20 cellular contexts compared by ENCODE assay signal in the genomic region with DNA sequence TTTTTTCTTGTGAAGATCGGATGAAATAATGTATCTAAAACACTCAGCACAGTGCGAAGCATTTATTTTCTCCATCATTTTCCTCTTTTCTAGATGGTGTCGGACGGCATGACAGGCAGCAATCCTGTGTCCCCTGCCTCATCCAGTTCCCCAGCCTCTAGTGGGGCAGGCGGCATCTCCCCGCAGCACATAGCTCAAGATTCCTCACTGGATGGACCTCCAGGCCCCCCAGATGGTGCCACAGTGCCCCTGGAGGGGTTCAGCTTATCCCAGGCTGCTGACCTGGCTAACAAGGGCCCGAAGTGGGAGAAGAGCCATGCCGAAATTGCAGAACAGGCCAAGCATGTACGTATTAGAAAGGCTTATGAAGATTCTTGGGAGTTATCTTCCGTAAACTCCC. TPM values are rescaled to one million over a fixed set of nuclear protein-coding genes. Genes with fewer than 3 reads are reported as not detected.
DNase-seq lines count a peak whose midpoint lies in the region; ATAC-seq, FAIRE-seq and TF ChIP-seq lines count a peak whose summit lies in the region.
"Had no signal": no experiment of that assay in that cellular context is flagged by ENCODE, and none has a peak within 500 bp of the region (broad histone marks: within the 10 kb centered on the region; RNA-seq: fewer than 3 reads in every experiment).

No MANE protein-coding gene starts in this region.

- H3K4me1 ChIP-seq in SK-N-SH (ENCODE audit: control insufficient read depth in 1 of 2, insufficient read depth in 2 of 2, low read depth in 1 of 2, low read length in 1 of 2) (peaks cover 10 to 12% of the 10 kb centered on the region in 2 experiments), K562 (replicated peaks in 1 of 2; ENCODE audit: control insufficient read depth in 2 of 2, insufficient read depth in 2 of 2, low read length in 2 of 2) (peaks cover 7 to 11% of the 10 kb centered on the region in 2 experiments), trophoblast cell (ENCODE audit: control insufficient read depth in 1 of 2, insufficient read depth in 2 of 2, low read length in 2 of 2) (peaks cover 0 to 7% of the 10 kb centered on the region in 2 experiments), GM23338 (ENCODE audit: insufficient read depth) (peaks cover 14% of the 10 kb centered on the region)

- peaks cover 87% of the 10 kb centered on the region for H3K36me3 Mint-ChIP-seq in GM23338 (ENCODE audit: low read depth)

- no peak overlapping the region for H3K4ac ChIP-seq in trophoblast cell (ENCODE audit: low read depth, low read length)

- H2BK5ac ChIP-seq in trophoblast cell (ENCODE audit: low read depth, low read length, poor library complexity) = no peak overlapping the region

- no peak for FAIRE-seq in K562 (lab: Jason Lieb, UNC)
- FAIRE-seq: A204.1, G401.6, GM12892 had no signal

- intact Hi-C loops in K562 (cut with micrococcal nuclease) = no loop called here

- DNase-seq in SK-N-SH = peak; percentile 1
- no peak for DNase-seq in K562 (ENCODE audit: extremely low read depth in 1 of 4, low spot score in 3 of 4)
- no peak for DNase-seq in trophoblast cell
- no peak for DNase-seq in GM23338 (ENCODE audit: low spot score)
- DNase-seq in activated CD8-positive, alpha-beta memory T cell treated with anti-CD3 and anti-CD28 coated beads, Interleukin-2, amount 50 U/mL, for 4 hours = no peak
- DNase-seq: Caco-2; CD4-positive, CD25-positive, alpha-beta regulatory T cell; CD8-positive, alpha-beta T cell; DMS153; DND-41; H9 had no signal

- H4K91ac ChIP-seq in trophoblast cell (ENCODE audit: low read depth, low read length) = no peak overlapping the region

- H3K79me1 ChIP-seq in trophoblast cell (ENCODE audit: low read length) = peaks cover 5% of the 10 kb centered on the region

- no peak overlapping the region for H3K27ac ChIP-seq in SK-N-SH (ENCODE audit: low read depth in 2 of 2, low read length in 1 of 2)
- H3K27ac ChIP-seq in K562 (ENCODE audit: extremely low read depth, low read depth, low read length) = no peak overlapping the region
- no peak overlapping the region for H3K27ac ChIP-seq in trophoblast cell (ENCODE audit: low read depth, low read length)
- H3K27ac ChIP-seq in GM23338 (ENCODE audit: low read depth) = no peak overlapping the region
- H3K27ac ChIP-seq: 22Rv1, BLaER1, C4-2B had no signal

- H2AFZ ChIP-seq in SK-N-SH (ENCODE audit: low read depth) = no peak overlapping the region
- H2AFZ ChIP-seq in K562 (ENCODE audit: low read depth, low read length) = no peak overlapping the region
- no peak overlapping the region for H2AFZ ChIP-seq in trophoblast cell (ENCODE audit: insufficient read depth, low read length, poor library complexity)
- H2AFZ ChIP-seq in GM23338 = no peak overlapping the region

- no peaks in the 10 kb centered on the region for H3K9me3 ChIP-seq in SK-N-SH
- no peaks in the 10 kb centered on the region for H3K9me3 ChIP-seq in K562 (replicated peaks; ENCODE audit: control insufficient read depth, insufficient read depth, low read depth, low read length)
- H3K9me3 ChIP-seq in trophoblast cell (ENCODE audit: insufficient read depth, low read depth, low read length) = peaks cover 3% of the 10 kb centered on the region
- H3K9me3 ChIP-seq: BLaER1, Caco-2 had no signal

- H3K18ac ChIP-seq in trophoblast cell (ENCODE audit: low read length) = peak overlapping the region; percentile 68

- H2BK12ac ChIP-seq in trophoblast cell (ENCODE audit: low read length) = no peak overlapping the region

- in situ Hi-C loops in K562 (cut with MboI) = no loop called here

- peaks cover 5% of the 10 kb centered on the region for H3F3A ChIP-seq in SK-N-SH (replicated peaks; ENCODE audit: insufficient read depth)
- peaks cover 23% of the 10 kb centered on the region; the same call in 1 of the 2 replicates for H3F3A ChIP-seq in GM23338 (replicated peaks; ENCODE audit: low read depth)

- POLR2A ChIA-PET in SK-N-SH (lab: Yijun Ruan, JAX) (no interaction called here), K562 (lab: Yijun Ruan, JAX) (interaction anchor here (0.9 kb wide), 1 partner anchor 71 kb away, joined by 3 read pairs; no protein-coding TSS in a partner anchor)

- no peaks in the 10 kb centered on the region; the same call in none of the 3 replicates for H3K9me3 Mint-ChIP-seq in GM23338
- H3K9me3 Mint-ChIP-seq: CD8-positive, alpha-beta T cell; H9 had no signal

- H3K9ac ChIP-seq in SK-N-SH = no peak overlapping the region
- peak overlapping the region in 1 of 2 experiments; percentile 85; a peak in 2 of 4 replicates for H3K9ac ChIP-seq in K562 (ENCODE audit: insufficient read depth in 1 of 2, low read depth in 2 of 2, low read length in 2 of 2)
- no peak overlapping the region for H3K9ac ChIP-seq in trophoblast cell (ENCODE audit: low read length)
- H3K9ac ChIP-seq: BLaER1 had no signal

- no peak for ATAC-seq in SK-N-SH treated with all-trans-retinoic acid at 6 μM for 48 hours
- no peak for ATAC-seq in K562
- no peak for ATAC-seq in GM23338
- ATAC-seq: CD8-positive, alpha-beta T cell; HCT116 had no signal

- H3K4me3 ChIP-seq in SK-N-SH (ENCODE audit: low read depth in 2 of 2, low read length in 1 of 2) (no peak overlapping the region), K562 (no peak overlapping the region), trophoblast cell (ENCODE audit: low read depth, low read length) (no peak overlapping the region), GM23338 (no peak overlapping the region)
- H3K4me3 ChIP-seq: BLaER1 had no signal

- peaks cover 2% of the 10 kb centered on the region for H3K27me3 Mint-ChIP-seq in GM23338 (ENCODE audit: insufficient read depth, low read depth, poor library complexity)
- H3K27me3 Mint-ChIP-seq: B cell; CD4-positive, CD25-positive, alpha-beta regulatory T cell had no signal

- no peak for TF ChIP-seq CTCF in SK-N-SH (IDR thresholded peaks at IDR 0.05)
- no peak for TF ChIP-seq CTCF in K562 (IDR thresholded peaks at IDR 0.05 in 2 of 3, conservative IDR thresholded peaks at IDR 0.05 in 1 of 3; ENCODE audit: insufficient read depth in 2 of 3, low read depth in 1 of 3, low read length in 3 of 3)
- TF ChIP-seq CTCF in GM23338 (conservative IDR thresholded peaks at IDR 0.05; ENCODE audit: low read depth in 2 of 2) = no peak

- no peaks in the 10 kb centered on the region for H3K27me3 ChIP-seq in SK-N-SH (ENCODE audit: insufficient read depth)
- H3K27me3 ChIP-seq in K562 (ENCODE audit: control insufficient read depth in 2 of 2, insufficient read depth in 2 of 2, low read length in 2 of 2) = no peaks in the 10 kb centered on the region
- H3K27me3 ChIP-seq in trophoblast cell (ENCODE audit: insufficient read depth, low read length) = no peaks in the 10 kb centered on the region
- no peaks in the 10 kb centered on the region for H3K27me3 ChIP-seq in GM23338 (ENCODE audit: insufficient read depth)
- H3K27me3 ChIP-seq: BLaER1 had no signal

- no peak overlapping the region for H4K12ac ChIP-seq in trophoblast cell (ENCODE audit: low read depth, low read length)

- TF ChIP-seq POLR2A in K562 (conservative IDR thresholded peaks at IDR 0.05) = no peak

- CTCF ChIA-PET in SK-N-SH (lab: Yijun Ruan, JAX) (interaction anchor here (0.9 kb wide), 1 partner anchor 237 kb away, joined by 3 read pairs; no protein-coding TSS in a partner anchor), K562 (lab: Yijun Ruan, JAX; ENCODE audit: low intra/inter-chr PET ratio) (no interaction called here)

- no peak overlapping the region for H4K8ac ChIP-seq in trophoblast cell (ENCODE audit: low read depth, low read length)

- H4K20me1 ChIP-seq in SK-N-SH (ENCODE audit: insufficient read depth) (peaks cover 12% of the 10 kb centered on the region), K562 (replicated peaks; ENCODE audit: control insufficient read depth, insufficient read depth, low read length) (0 out of 2 replicates have a peak, but pooled peaks cover 7% of the 10 kb centered on the region), GM23338 (replicated peaks; ENCODE audit: insufficient read depth) (peaks cover 37% of the 10 kb centered on the region)

- H3K4me1 Mint-ChIP-seq in GM23338 = peaks cover 11% of the 10 kb centered on the region

- H3K4me2 ChIP-seq in SK-N-SH (no peak overlapping the region), K562 (ENCODE audit: insufficient read depth, low read length) (no peak overlapping the region), trophoblast cell (ENCODE audit: low read length) (no peak overlapping the region), GM23338 (no peak overlapping the region)
- H3K4me2 ChIP-seq: BLaER1 had no signal

- TF ChIP-seq RAD21 in SK-N-SH (IDR thresholded peaks at IDR 0.05; ENCODE audit: low read length) (no peak), K562 (CRISPR knock-in tag; conservative IDR thresholded peaks at IDR 0.05 in 1 of 2, IDR thresholded peaks at IDR 0.05 in 1 of 2) (no peak)

- no peaks in the 10 kb centered on the region for H3K9me1 ChIP-seq in K562 (ENCODE audit: control insufficient read depth, insufficient read depth, low read length)

- no peak overlapping the region for H3K27ac Mint-ChIP-seq in GM23338
- H3K27ac Mint-ChIP-seq: B cell; CD4-positive, CD25-positive, alpha-beta regulatory T cell; CD8-positive, alpha-beta T cell; H9 had no signal

- H3K4me3 Mint-ChIP-seq in GM23338 = no peak overlapping the region
- H3K4me3 Mint-ChIP-seq: B cell; CD8-positive, alpha-beta T cell; H9 had no signal

- no peak overlapping the region for H2BK120ac ChIP-seq in trophoblast cell (ENCODE audit: insufficient read depth, low read length, poor library complexity)

- no peak overlapping the region for H2AK5ac ChIP-seq in trophoblast cell (ENCODE audit: low read length)

- WGBS in SK-N-SH (ENCODE audit: low lambda C conversion rate) = over 99% methylated on average over 10 of the region's 10 CpGs
- 95% methylated on average over 10 of the region's 10 CpGs for WGBS in K562 (ENCODE audit: insufficient coverage, low coverage, missing lambda C conversion rate)
- WGBS in trophoblast cell (ENCODE audit: extremely low coverage, insufficient coverage, insufficient read length) = no CpG with 5 or more reads among the region's 10 CpGs

- no peak overlapping the region for H3K14ac ChIP-seq in trophoblast cell (ENCODE audit: low read length)

- no peak overlapping the region for H3K23ac ChIP-seq in trophoblast cell (ENCODE audit: low read length)

- H3K79me2 ChIP-seq in SK-N-SH (ENCODE audit: insufficient read depth) = peaks cover 66% of the 10 kb centered on the region
- H3K79me2 ChIP-seq in K562 (ENCODE audit: control insufficient read depth, insufficient read depth, low read length) = peaks cover 43% of the 10 kb centered on the region
- peaks cover 10% of the 10 kb centered on the region for H3K79me2 ChIP-seq in trophoblast cell (ENCODE audit: control insufficient read depth, insufficient read depth, low read length, poor library complexity)
- peaks cover 32% of the 10 kb centered on the region for H3K79me2 ChIP-seq in GM23338 (replicated peaks; ENCODE audit: insufficient read depth)

- no TSS peak for BruUV-seq in K562 (replicated peaks; lab: Mats Ljungman, UMichigan)

- peaks cover 59 to 77% of the 10 kb centered on the region in 2 experiments for H3K36me3 ChIP-seq in SK-N-SH (replicated peaks in 1 of 2; ENCODE audit: control insufficient read depth in 1 of 2, insufficient read depth in 2 of 2, low read length in 1 of 2)
- peaks cover 91% of the 10 kb centered on the region for H3K36me3 ChIP-seq in K562 (ENCODE audit: control insufficient read depth, insufficient read depth, low read length)
- peaks cover 60 to 67% of the 10 kb centered on the region in 2 experiments for H3K36me3 ChIP-seq in trophoblast cell (ENCODE audit: control insufficient read depth in 1 of 2, insufficient read depth in 2 of 2, low read length in 2 of 2)
- peaks cover 73% of the 10 kb centered on the region for H3K36me3 ChIP-seq in GM23338 (ENCODE audit: insufficient read depth)

- H3K9me2 ChIP-seq in SK-N-SH (no peaks in the 10 kb centered on the region), GM23338 (ENCODE audit: insufficient read depth) (no peaks in the 10 kb centered on the region)

- no peak for TF ChIP-seq EP300 in SK-N-SH (IDR thresholded peaks at IDR 0.05; ENCODE audit: borderline replicate concordance in 1 of 2, low read depth in 1 of 2, low read length in 1 of 2)
- TF ChIP-seq EP300 in K562 (IDR thresholded peaks at IDR 0.05; ENCODE audit: low read length) = no peak

RNA-seq across cellular contexts. Expression of gene SRCAP, which starts 5.0 kb away (rescaled TPM):
- polyA plus RNA-seq in SK-N-SH (2012; rRNA removed) (3.7 and 5.6 TPM in 2 replicates), K562 (2011; rRNA removed) (2.2 and 6.4 TPM in 2 replicates), K562 (2014; fragmentation: Illumina TruSeq; extraction: Trizol) (14.9 and 21.0 TPM in 2 replicates), K562 (2014; fragmentation: Nextera tagmentation; extraction: Ambion mirVana) (under 1 TPM; 0.21 to 0.53 TPM), K562 (2014; rRNA removed) (11.4 and 17.0 TPM in 2 replicates), GM23338 (2016; fragmentation: Nextera tagmentation; extraction: Ambion mirVana) (14.1 and 15.3 TPM in 2 replicates)
- polyA plus RNA-seq in SK-N-SH (2012; cell fraction: cytosol; rRNA removed) = 2.1 and 4.3 TPM in 2 replicates
- 8.1 and 12.8 TPM in 2 replicates for polyA plus RNA-seq in SK-N-SH (2012; cell fraction: nucleus; rRNA removed)
- total RNA-seq in K562 (2011; cell fraction: chromatin; rRNA removed; ENCODE audit: low replicate concordance) = 89.8 and 132 TPM in 2 replicates
- 44.6 and 46.2 TPM in 2 replicates for total RNA-seq in K562 (2011; cell fraction: nucleolus; rRNA removed)
- total RNA-seq in K562 (2011; cell fraction: nucleoplasm; rRNA removed) = 58.6 and 74.8 TPM in 2 replicates
- total RNA-seq in K562 (2014; rRNA removed) (16.0 and 16.3 TPM in 2 replicates), K562 (2014; rRNA removed; fragmentation: Illumina TruSeq; extraction: Trizol) (3.5 and 3.7 TPM in 2 replicates), K562 (2015; rRNA removed; fragmentation: Illumina TruSeq; extraction: Trizol) (5.8 and 7.9 TPM in 2 replicates), K562 (2021) (58.9 and 62.6 TPM in 2 replicates)
- 1.9 and 3.2 TPM in 2 replicates for polyA plus RNA-seq in K562 (2011; cell fraction: cytosol; rRNA removed)
- 18.6 and 29.8 TPM in 2 replicates for polyA plus RNA-seq in K562 (2011; cell fraction: nucleus; rRNA removed)
- polyA plus RNA-seq in K562 (2012) = 16.6 and 25.8 TPM in 2 replicates
- polyA minus RNA-seq in K562 (2011; rRNA and poly(A)+ RNA removed) = 11.0 and 11.9 TPM in 2 replicates
- 21.7 and 27.4 TPM in 2 replicates for polyA minus RNA-seq in K562 (2011; cell fraction: cytosol; rRNA and poly(A)+ RNA removed)
- polyA minus RNA-seq in K562 (2011; cell fraction: nucleus; rRNA and poly(A)+ RNA removed) = 17.2 and 20.0 TPM in 2 replicates
- polyA plus RNA-seq in trophoblast cell (2013) = 38.1 and 40.5 TPM in 2 replicates
- total RNA-seq in GM23338 (2014; rRNA removed; shearing (Covaris generic)) = 38.4 and 44.3 TPM in 2 replicates

RNA-seq across cellular contexts. Expression of gene PHKG2, which starts 44.3 kb away (rescaled TPM):
- 45.8 and 54.2 TPM in 2 replicates for polyA plus RNA-seq in SK-N-SH (2012; rRNA removed)
- 17.3 and 21.5 TPM in 2 replicates for polyA plus RNA-seq in SK-N-SH (2012; cell fraction: cytosol; rRNA removed)
- 194 and 207 TPM in 2 replicates for polyA plus RNA-seq in SK-N-SH (2012; cell fraction: nucleus; rRNA removed)
- 128 and 290 TPM in 2 replicates for total RNA-seq in K562 (2011; cell fraction: chromatin; rRNA removed; ENCODE audit: low replicate concordance)
- total RNA-seq in K562 (2011; cell fraction: nucleolus; rRNA removed) = 161 and 163 TPM in 2 replicates
- 157 and 194 TPM in 2 replicates for total RNA-seq in K562 (2011; cell fraction: nucleoplasm; rRNA removed)
- 30.7 and 45.9 TPM in 2 replicates for total RNA-seq in K562 (2014; rRNA removed)
- total RNA-seq in K562 (2014; rRNA removed; fragmentation: Illumina TruSeq; extraction: Trizol) = 18.3 and 21.2 TPM in 2 replicates
- 23.9 and 25.2 TPM in 2 replicates for total RNA-seq in K562 (2015; rRNA removed; fragmentation: Illumina TruSeq; extraction: Trizol)
- total RNA-seq in K562 (2021) = 39.7 and 40.7 TPM in 2 replicates
- polyA plus RNA-seq in K562 (2011; rRNA removed) = 44.1 and 54.4 TPM in 2 replicates
- 44.6 and 56.8 TPM in 2 replicates for polyA plus RNA-seq in K562 (2011; cell fraction: cytosol; rRNA removed)
- 182 and 233 TPM in 2 replicates for polyA plus RNA-seq in K562 (2011; cell fraction: nucleus; rRNA removed)
- polyA plus RNA-seq in K562 (2012) = 30.6 and 41.6 TPM in 2 replicates
- polyA plus RNA-seq in K562 (2014; fragmentation: Illumina TruSeq; extraction: Trizol) = 39.2 and 41.0 TPM in 2 replicates
- 10 to 100 TPM in 1 of 2 experiments, 1 to 10 TPM in 1; 5.8 to 14.1 TPM for polyA plus RNA-seq in K562 (2014; fragmentation: Nextera tagmentation; extraction: Ambion mirVana)
- polyA plus RNA-seq in K562 (2014; rRNA removed) = 50.4 and 54.2 TPM in 2 replicates
- polyA minus RNA-seq in K562 (2011; rRNA and poly(A)+ RNA removed) = 19.6 and 26.2 TPM in 2 replicates
- polyA minus RNA-seq in K562 (2011; cell fraction: cytosol; rRNA and poly(A)+ RNA removed) = 14.9 and 17.4 TPM in 2 replicates
- 36.2 and 39.6 TPM in 2 replicates for polyA minus RNA-seq in K562 (2011; cell fraction: nucleus; rRNA and poly(A)+ RNA removed)
- 109 and 119 TPM in 2 replicates for polyA plus RNA-seq in trophoblast cell (2013)
- total RNA-seq in GM23338 (2014; rRNA removed; shearing (Covaris generic)) = 27.0 and 31.3 TPM in 2 replicates
- polyA plus RNA-seq in GM23338 (2016; fragmentation: Nextera tagmentation; extraction: Ambion mirVana) = 26.9 and 28.1 TPM in 2 replicates

RNA-seq across cellular contexts. Expression of gene FBRS, which starts 45.7 kb away (rescaled TPM):
- 9.6 and 11.5 TPM in 2 replicates for polyA plus RNA-seq in SK-N-SH (2012; rRNA removed)
- 4.8 and 8.5 TPM in 2 replicates for polyA plus RNA-seq in SK-N-SH (2012; cell fraction: cytosol; rRNA removed)
- 47.6 and 50.6 TPM in 2 replicates for polyA plus RNA-seq in SK-N-SH (2012; cell fraction: nucleus; rRNA removed)
- total RNA-seq in K562 (2011; cell fraction: chromatin; rRNA removed; ENCODE audit: low replicate concordance) = 93.9 and 185 TPM in 2 replicates
- total RNA-seq in K562 (2011; cell fraction: nucleolus; rRNA removed) = 89.2 and 107 TPM in 2 replicates
- 100 and 120 TPM in 2 replicates for total RNA-seq in K562 (2011; cell fraction: nucleoplasm; rRNA removed)
- total RNA-seq in K562 (2014; rRNA removed) = 13.1 and 19.0 TPM in 2 replicates
- total RNA-seq in K562 (2014; rRNA removed; fragmentation: Illumina TruSeq; extraction: Trizol) = 6.9 and 8.1 TPM in 2 replicates
- total RNA-seq in K562 (2015; rRNA removed; fragmentation: Illumina TruSeq; extraction: Trizol) = 15.6 and 17.9 TPM in 2 replicates
- 50.1 and 59.5 TPM in 2 replicates for total RNA-seq in K562 (2021)
- 5.4 and 11.8 TPM in 2 replicates for polyA plus RNA-seq in K562 (2011; rRNA removed)
- polyA plus RNA-seq in K562 (2011; cell fraction: cytosol; rRNA removed) = 4.5 and 5.9 TPM in 2 replicates
- 95.4 and 113 TPM in 2 replicates for polyA plus RNA-seq in K562 (2011; cell fraction: nucleus; rRNA removed)
- 30.9 and 42.6 TPM in 2 replicates for polyA plus RNA-seq in K562 (2012)
- 21.7 and 32.6 TPM in 2 replicates for polyA plus RNA-seq in K562 (2014; fragmentation: Illumina TruSeq; extraction: Trizol)
- polyA plus RNA-seq in K562 (2014; fragmentation: Nextera tagmentation; extraction: Ambion mirVana) = under 1 TPM; 0.32 to 0.46 TPM
- polyA plus RNA-seq in K562 (2014; rRNA removed) = 21.9 and 25.1 TPM in 2 replicates
- polyA minus RNA-seq in K562 (2011; rRNA and poly(A)+ RNA removed) = 9.1 and 10.0 TPM in 2 replicates
- polyA minus RNA-seq in K562 (2011; cell fraction: cytosol; rRNA and poly(A)+ RNA removed) = 10.9 and 11.7 TPM in 2 replicates
- 49.8 and 67.5 TPM in 2 replicates for polyA minus RNA-seq in K562 (2011; cell fraction: nucleus; rRNA and poly(A)+ RNA removed)
- polyA plus RNA-seq in trophoblast cell (2013) = 128 and 134 TPM in 2 replicates
- 5.2 and 7.2 TPM in 2 replicates for total RNA-seq in GM23338 (2014; rRNA removed; shearing (Covaris generic))
- polyA plus RNA-seq in GM23338 (2016; fragmentation: Nextera tagmentation; extraction: Ambion mirVana) = 2.3 and 2.7 TPM in 2 replicates

RNA-seq across cellular contexts. Expression of gene PRR14, which starts 53.2 kb away (rescaled TPM):
- polyA plus RNA-seq in SK-N-SH (2012; rRNA removed) = 7.5 and 13.5 TPM in 2 replicates
- polyA plus RNA-seq in SK-N-SH (2012; cell fraction: cytosol; rRNA removed) = 4.5 and 6.4 TPM in 2 replicates
- 47.6 and 99.3 TPM in 2 replicates for polyA plus RNA-seq in SK-N-SH (2012; cell fraction: nucleus; rRNA removed)
- 27.0 and 46.3 TPM in 2 replicates for total RNA-seq in K562 (2011; cell fraction: chromatin; rRNA removed; ENCODE audit: low replicate concordance)
- 23.7 and 30.5 TPM in 2 replicates for total RNA-seq in K562 (2011; cell fraction: nucleolus; rRNA removed)
- 29.4 and 33.8 TPM in 2 replicates for total RNA-seq in K562 (2011; cell fraction: nucleoplasm; rRNA removed)
- 15.6 and 20.2 TPM in 2 replicates for total RNA-seq in K562 (2014; rRNA removed)
- 6.5 and 6.8 TPM in 2 replicates for total RNA-seq in K562 (2014; rRNA removed; fragmentation: Illumina TruSeq; extraction: Trizol)
- 11.5 and 12.5 TPM in 2 replicates for total RNA-seq in K562 (2015; rRNA removed; fragmentation: Illumina TruSeq; extraction: Trizol)
- total RNA-seq in K562 (2021) = 62.1 and 63.1 TPM in 2 replicates
- polyA plus RNA-seq in K562 (2011; rRNA removed) = 10.0 and 13.0 TPM in 2 replicates
- polyA plus RNA-seq in K562 (2011; cell fraction: cytosol; rRNA removed) = 6.7 and 10.3 TPM in 2 replicates
- polyA plus RNA-seq in K562 (2011; cell fraction: nucleus; rRNA removed) = 58.6 and 70.0 TPM in 2 replicates
- polyA plus RNA-seq in K562 (2012) = 29.3 and 46.6 TPM in 2 replicates
- 23.8 and 38.3 TPM in 2 replicates for polyA plus RNA-seq in K562 (2014; fragmentation: Illumina TruSeq; extraction: Trizol)
- 1 to 10 TPM; 2.2 to 2.3 TPM for polyA plus RNA-seq in K562 (2014; fragmentation: Nextera tagmentation; extraction: Ambion mirVana)
- polyA plus RNA-seq in K562 (2014; rRNA removed) = 20.5 and 26.7 TPM in 2 replicates
- polyA minus RNA-seq in K562 (2011; rRNA and poly(A)+ RNA removed) = 3.1 and 4.4 TPM in 2 replicates
- polyA minus RNA-seq in K562 (2011; cell fraction: cytosol; rRNA and poly(A)+ RNA removed) = 7.0 and 17.7 TPM in 2 replicates
- polyA minus RNA-seq in K562 (2011; cell fraction: nucleus; rRNA and poly(A)+ RNA removed) = 14.7 and 23.4 TPM in 2 replicates
- polyA plus RNA-seq in trophoblast cell (2013) = 32.0 and 33.1 TPM in 2 replicates
- total RNA-seq in GM23338 (2014; rRNA removed; shearing (Covaris generic)) = 4.6 and 8.9 TPM in 2 replicates
- 12.7 and 13.0 TPM in 2 replicates for polyA plus RNA-seq in GM23338 (2016; fragmentation: Nextera tagmentation; extraction: Ambion mirVana)

RNA-seq across cellular contexts. Expression of gene CFAP119, which starts 57.9 kb away (rescaled TPM):
- polyA plus RNA-seq in SK-N-SH (2012; rRNA removed) (28.4 and 36.5 TPM in 2 replicates), K562 (2011; rRNA removed) (13.5 and 16.3 TPM in 2 replicates), K562 (2014; fragmentation: Illumina TruSeq; extraction: Trizol) (9.0 and 9.6 TPM in 2 replicates), K562 (2014; fragmentation: Nextera tagmentation; extraction: Ambion mirVana) (1 to 10 TPM; 5.5 to 6.2 TPM), K562 (2014; rRNA removed) (33.7 and 38.2 TPM in 2 replicates), GM23338 (2016; fragmentation: Nextera tagmentation; extraction: Ambion mirVana) (4.4 and 5.2 TPM in 2 replicates)
- 7.2 and 10.3 TPM in 2 replicates for polyA plus RNA-seq in SK-N-SH (2012; cell fraction: cytosol; rRNA removed)
- 230 and 287 TPM in 2 replicates for polyA plus RNA-seq in SK-N-SH (2012; cell fraction: nucleus; rRNA removed)
- total RNA-seq in K562 (2011; cell fraction: chromatin; rRNA removed; ENCODE audit: low replicate concordance) = 23.0 and 52.3 TPM in 2 replicates
- total RNA-seq in K562 (2011; cell fraction: nucleolus; rRNA removed) = 44.0 and 46.5 TPM in 2 replicates
- 24.7 and 39.0 TPM in 2 replicates for total RNA-seq in K562 (2011; cell fraction: nucleoplasm; rRNA removed)
- total RNA-seq in K562 (2014; rRNA removed) (16.1 and 18.5 TPM in 2 replicates), K562 (2014; rRNA removed; fragmentation: Illumina TruSeq; extraction: Trizol) (4.2 and 6.1 TPM in 2 replicates), K562 (2015; rRNA removed; fragmentation: Illumina TruSeq; extraction: Trizol) (7.0 and 7.4 TPM in 2 replicates), K562 (2021) (18.4 and 20.0 TPM in 2 replicates)
- polyA plus RNA-seq in K562 (2011; cell fraction: cytosol; rRNA removed) = 10.6 and 19.6 TPM in 2 replicates
- polyA plus RNA-seq in K562 (2011; cell fraction: nucleus; rRNA removed) = 107 and 225 TPM in 2 replicates
- polyA plus RNA-seq in K562 (2012) = 14.9 and 20.9 TPM in 2 replicates
- polyA minus RNA-seq in K562 (2011; rRNA and poly(A)+ RNA removed) = 1.2 and 2.5 TPM in 2 replicates
- polyA minus RNA-seq in K562 (2011; cell fraction: cytosol; rRNA and poly(A)+ RNA removed) = 3.8 and 4.2 TPM in 2 replicates
- 16.9 and 21.3 TPM in 2 replicates for polyA minus RNA-seq in K562 (2011; cell fraction: nucleus; rRNA and poly(A)+ RNA removed)
- 3.3 and 3.5 TPM in 2 replicates for polyA plus RNA-seq in trophoblast cell (2013)
- 2.2 and 2.7 TPM in 2 replicates for total RNA-seq in GM23338 (2014; rRNA removed; shearing (Covaris generic))
